18 cellular contexts compared by ENCODE assay signal in genomic region chr9:99262949-99263418, GRCh38. TPM values are rescaled to one million over a fixed set of nuclear protein-coding genes. Genes with fewer than 3 reads are reported as not detected.
DNase-seq lines count a peak whose midpoint lies in the region; ATAC-seq lines count a peak whose summit lies in the region.
"Had no signal": no experiment of that assay in that cellular context is flagged by ENCODE, and none has a peak within 500 bp of the region (broad histone marks: within the 10 kb centered on the region; RNA-seq: fewer than 3 reads in every experiment).

No MANE protein-coding gene starts in this region.

- H3K4me1 Mint-ChIP-seq in activated T-cell treated with anti-CD3 and anti-CD28 coated beads, Interleukin-2, amount 50 U/mL, for 72 hours (ENCODE audit: low read depth), result peaks cover 37% of the 10 kb centered on the region
- H3K4me1 Mint-ChIP-seq in activated T-cell treated with anti-CD3 and anti-CD28 coated beads, Interleukin-2, amount 50 U/mL, for 24 hours (ENCODE audit: low read depth), result peaks cover 38% of the 10 kb centered on the region

- H3K36me3 Mint-ChIP-seq in activated T-cell treated with anti-CD3 and anti-CD28 coated beads, Interleukin-2, amount 50 U/mL, for 72 hours (ENCODE audit: insufficient read depth in 2 of 2), result no peaks in the 10 kb centered on the region
- no peaks in the 10 kb centered on the region for H3K36me3 Mint-ChIP-seq in activated T-cell treated with anti-CD3 and anti-CD28 coated beads, Interleukin-2, amount 50 U/mL, for 24 hours (ENCODE audit: low read depth)

- no peak overlapping the region for H3K27ac ChIP-seq in Karpas-422 (ENCODE audit: low read length)

- H3K27ac Mint-ChIP-seq in activated T-cell treated with anti-CD3 and anti-CD28 coated beads, Interleukin-2, amount 50 U/mL, for 72 hours, result no peak overlapping the region
- H3K27ac Mint-ChIP-seq in activated T-cell treated with anti-CD3 and anti-CD28 coated beads, Interleukin-2, amount 50 U/mL, for 24 hours, result no peak overlapping the region

- no peak overlapping the region for H3K9ac ChIP-seq in Karpas-422 (ENCODE audit: low read length)

- H4K20me1 ChIP-seq in Karpas-422 (ENCODE audit: insufficient read depth, low read depth, low read length), result no peaks in the 10 kb centered on the region

- no peaks in the 10 kb centered on the region for H3K9me3 ChIP-seq in Karpas-422 (ENCODE audit: low read length)

- H3K36me3 ChIP-seq in Karpas-422 (ENCODE audit: insufficient read depth, low read length), result no peaks in the 10 kb centered on the region

- no peaks in the 10 kb centered on the region for H3K27me3 Mint-ChIP-seq in activated T-cell treated with anti-CD3 and anti-CD28 coated beads, Interleukin-2, amount 50 U/mL, for 72 hours (ENCODE audit: low read depth)
- no peaks in the 10 kb centered on the region for H3K27me3 Mint-ChIP-seq in activated T-cell treated with anti-CD3 and anti-CD28 coated beads, Interleukin-2, amount 50 U/mL, for 24 hours
- H3K27me3 Mint-ChIP-seq: central memory CD8-positive, alpha-beta T cell had no signal

- no peak overlapping the region for H3K4me3 ChIP-seq in Karpas-422 (ENCODE audit: low read length)

- no peak overlapping the region for H3K4me3 Mint-ChIP-seq in activated T-cell treated with anti-CD3 and anti-CD28 coated beads, Interleukin-2, amount 50 U/mL, for 72 hours
- H3K4me3 Mint-ChIP-seq in activated T-cell treated with anti-CD3 and anti-CD28 coated beads, Interleukin-2, amount 50 U/mL, for 24 hours, result no peak overlapping the region
- H3K4me3 Mint-ChIP-seq: central memory CD8-positive, alpha-beta T cell; neural crest cell had no signal

- H3K27me3 ChIP-seq in Karpas-422 (ENCODE audit: low read length), result no peaks in the 10 kb centered on the region

- peak overlapping the region; percentile 70; the same call in 1 of the 2 replicates for H2AFZ ChIP-seq in Karpas-422 (ENCODE audit: low read length)

- H3K79me2 ChIP-seq in Karpas-422 (ENCODE audit: low read length), result no peaks in the 10 kb centered on the region

- H3K9me3 Mint-ChIP-seq in activated T-cell treated with anti-CD3 and anti-CD28 coated beads, Interleukin-2, amount 50 U/mL, for 72 hours, result no peaks in the 10 kb centered on the region
- H3K9me3 Mint-ChIP-seq in activated T-cell treated with anti-CD3 and anti-CD28 coated beads, Interleukin-2, amount 50 U/mL, for 24 hours, result no peaks in the 10 kb centered on the region
- H3K9me3 Mint-ChIP-seq: central memory CD8-positive, alpha-beta T cell; neural crest cell had no signal

- ATAC-seq in GM18502 (IDR thresholded peaks at IDR 0.05; ENCODE audit: poor library complexity, unreplicated experiment), result peak; percentile 41
- peak; percentile 52 for ATAC-seq in GM19452 (IDR thresholded peaks at IDR 0.05; ENCODE audit: unreplicated experiment)
- ATAC-seq in HG02840 (IDR thresholded peaks at IDR 0.05; ENCODE audit: low FRiP score, unreplicated experiment), result peak; percentile 67
- ATAC-seq in activated T-cell treated with anti-CD3 and anti-CD28 coated beads, Interleukin-2, amount 50 U/mL, for 72 hours (replicated peaks in 1 of 2), result no peak
- ATAC-seq: left colon, sciatic nerve had no signal

- no peak overlapping the region for H3K4me2 ChIP-seq in Karpas-422 (ENCODE audit: low read depth, low read length, poor library complexity, severe bottlenecking)

- H3K9me2 ChIP-seq in Karpas-422 (replicated peaks; ENCODE audit: insufficient read depth, low read length), result no peaks in the 10 kb centered on the region

- peaks cover 27% of the 10 kb centered on the region for H3K4me1 ChIP-seq in Karpas-422 (ENCODE audit: low read length)

- DNase-seq in Karpas-422 (no peak), NCI-H1417 treated with DMSO at 0.1 percent for 48 hours (lab: John Stamatoyannopoulos, UW) (no peak)
- no peak for DNase-seq in activated T-cell treated with anti-CD3 and anti-CD28 coated beads, Interleukin-2, amount 50 U/mL, for 72 hours
- DNase-seq in activated T-cell treated with anti-CD3 and anti-CD28 coated beads, Interleukin-2, amount 50 U/mL, for 24 hours, result no peak
- DNase-seq in effector CD4-positive, alpha-beta T cell, result no peak
- DNase-seq: activated CD8-positive, alpha-beta memory T cell treated with anti-CD3 and anti-CD28 coated beads for 24 hours; activated naive CD4-positive, alpha-beta T cell; KG1; left colon; NCI-H1694 treated with DMSO at 0.1 percent for 48 hours; NCI-H69; SHP77 had no signal

RNA-seq across cellular contexts. Expression of gene SEC61B, which starts 40.9 kb away (rescaled TPM):
- total RNA-seq in Karpas-422 (2014; rRNA removed; shearing (Covaris generic); ENCODE audit: low replicate concordance), result 81.1 and 110 TPM in 2 replicates
- 100 to 1,000 TPM in 1 of 2 donors, 10 to 100 TPM in 1; 96.2 to 121 TPM for total RNA-seq in activated T-cell treated with anti-CD3 and anti-CD28 coated beads, Interleukin-2, amount 50 U/mL, for 72 hours

RNA-seq across cellular contexts. Expression of gene ALG2, which starts 41.2 kb away (rescaled TPM):
- total RNA-seq in Karpas-422 (2014; rRNA removed; shearing (Covaris generic); ENCODE audit: low replicate concordance), result 19.9 and 24.1 TPM in 2 replicates
- total RNA-seq in activated T-cell treated with anti-CD3 and anti-CD28 coated beads, Interleukin-2, amount 50 U/mL, for 72 hours, result 10 to 100 TPM; 28.7 to 35.2 TPM

Comparison
In these comparisons a context has a peak if more than half of its experiments do, and no peak if none do; other contexts are left out.
1. ATAC-seq: peak in GM18502 (single experiment), GM19452 (single experiment) and HG02840 (single experiment); none in activated T-cell treated with anti-CD3 and anti-CD28 coated beads, Interleukin-2, amount 50 U/mL, for 72 hours (0 of 2).